In genomic region chr19:32308436-32309077, GRCh38 we compare ENCODE assay signal across 22 cellular contexts.
"Had no signal": no experiment of that assay in that cellular context is flagged by ENCODE, and none has a peak within 500 bp of the region (broad histone marks: within the 10 kb centered on the region; RNA-seq: fewer than 3 reads in every experiment).

No MANE protein-coding gene starts in this region.

- H3K27ac Mint-ChIP-seq: activated CD4-positive, alpha-beta memory T cell treated with anti-CD3 and anti-CD28 coated beads, Interleukin-2, amount 10 ng/mL, durations not matched to agents 7 days and 5 days; activated CD8-positive, alpha-beta memory T cell treated with anti-CD3 and anti-CD28 coated beads, Interleukin-2, amount 10 ng/mL, durations not matched to agents 7 days and 5 days; activated naive CD4-positive, alpha-beta T cell treated with anti-CD3 and anti-CD28 coated beads, Interleukin-2, amount 10 ng/mL, durations not matched to agents 7 days and 5 days; mesothelial cell of epicardium; nephron; T-helper 2 cell treated with Interferon-gamma antibody and Interleukin-4, amounts not matched to agents 5 μg/mL and 100 μg/mL, for 36 hours had no signal

- H3K36me3 Mint-ChIP-seq: activated CD8-positive, alpha-beta memory T cell treated with anti-CD3 and anti-CD28 coated beads, Interleukin-2, amount 10 ng/mL, durations not matched to agents 7 days and 5 days; activated naive CD4-positive, alpha-beta T cell treated with anti-CD3 and anti-CD28 coated beads, Interleukin-2, amount 10 ng/mL, durations not matched to agents 7 days and 5 days; mesothelial cell of epicardium had no signal

- H3K9ac ChIP-seq: SK-N-SH had no signal

- DNase-seq: activated CD4-positive, alpha-beta memory T cell treated with anti-CD3 and anti-CD28 coated beads, Interleukin-2, amount 10 ng/mL, durations not matched to agents 7 days and 5 days; activated CD4-positive, alpha-beta T cell treated with anti-CD3 and anti-CD28 coated beads for 4 hours; activated CD8-positive, alpha-beta memory T cell treated with anti-CD3 and anti-CD28 coated beads, Interleukin-2, amount 10 ng/mL, durations not matched to agents 7 days and 5 days; activated naive CD4-positive, alpha-beta T cell treated with anti-CD3 and anti-CD28 coated beads, Interleukin-2, amount 10 ng/mL, durations not matched to agents 7 days and 5 days; activated T-cell treated with anti-CD3 and anti-CD28 coated beads, Interleukin-2, amount 50 U/mL, for 4 hours; cortex of kidney; effector CD4-positive, alpha-beta T cell; foreskin melanocyte; glutamatergic neuron; hippocampal formation; kidney; occipital lobe; SK-N-SH; stimulated activated CD4-positive, alpha-beta T cell treated with anti-CD3 and anti-CD28 coated beads, Interleukin-2, amount 100 ng/mL, for 24 hours; stimulated activated naive CD8-positive, alpha-beta T cell treated with anti-CD3 and anti-CD28 coated beads, Interleukin-15, Interleukin-2, amounts not matched to agents 100 U/mL and 50 U/mL, for 24 hours; transverse colon had no signal

- H3K4me1 Mint-ChIP-seq: activated CD4-positive, alpha-beta memory T cell treated with anti-CD3 and anti-CD28 coated beads, Interleukin-2, amount 10 ng/mL, durations not matched to agents 7 days and 5 days; activated CD8-positive, alpha-beta memory T cell treated with anti-CD3 and anti-CD28 coated beads, Interleukin-2, amount 10 ng/mL, durations not matched to agents 7 days and 5 days; activated naive CD4-positive, alpha-beta T cell treated with anti-CD3 and anti-CD28 coated beads, Interleukin-2, amount 10 ng/mL, durations not matched to agents 7 days and 5 days; mesothelial cell of epicardium; nephron had no signal

- ATAC-seq: activated CD8-positive, alpha-beta memory T cell treated with anti-CD3 and anti-CD28 coated beads, Interleukin-2, amount 10 ng/mL, durations not matched to agents 7 days and 5 days; activated T-cell treated with anti-CD3 and anti-CD28 coated beads, Interleukin-2, amount 50 U/mL, for 4 hours; left lobe of liver; stimulated activated naive CD8-positive, alpha-beta T cell treated with anti-CD3 and anti-CD28 coated beads, Interleukin-15, Interleukin-2, amounts not matched to agents 100 U/mL and 50 U/mL, for 24 hours had no signal

- H3K9me3 ChIP-seq: SK-N-SH, suprapubic skin, transverse colon had no signal

- H3K4me3 Mint-ChIP-seq: activated CD4-positive, alpha-beta memory T cell treated with anti-CD3 and anti-CD28 coated beads, Interleukin-2, amount 10 ng/mL, durations not matched to agents 7 days and 5 days; activated CD8-positive, alpha-beta memory T cell treated with anti-CD3 and anti-CD28 coated beads, Interleukin-2, amount 10 ng/mL, durations not matched to agents 7 days and 5 days; activated naive CD4-positive, alpha-beta T cell treated with anti-CD3 and anti-CD28 coated beads, Interleukin-2, amount 10 ng/mL, durations not matched to agents 7 days and 5 days; activated T-cell treated with anti-CD3 and anti-CD28 coated beads, Interleukin-2, amount 50 U/mL, for 4 hours; mesothelial cell of epicardium; nephron; T-helper 2 cell treated with Interferon-gamma antibody and Interleukin-4, amounts not matched to agents 5 μg/mL and 100 μg/mL, for 36 hours had no signal

- H3K4me3 ChIP-seq: breast epithelium, suprapubic skin, transverse colon had no signal

- H3K36me3 ChIP-seq: breast epithelium, suprapubic skin, transverse colon had no signal

- H3K27ac ChIP-seq: breast epithelium, suprapubic skin, transverse colon had no signal

- H3K4me1 ChIP-seq: breast epithelium, suprapubic skin, transverse colon had no signal

- H3K4me2 ChIP-seq: SK-N-SH had no signal
